ENCODE assay signal across 1 cellular context in genomic region chr12:67966560-67966959, GRCh38.
TF ChIP-seq lines count a peak whose summit lies in the region.

No MANE protein-coding gene starts in this region.

TF ChIP-seq in GM23338, 12 proteins besides CTCF, POLR2A, EP300 and RAD21 (continued from another document):
- no peak for TF ChIP-seq ETS1 (IDR thresholded peaks at IDR 0.05)
- no peak for TF ChIP-seq JUNB (IDR thresholded peaks at IDR 0.05; ENCODE audit: unreplicated experiment)
- TF ChIP-seq EZH2phosphoT487 (IDR thresholded peaks at IDR 0.05; ENCODE audit: unreplicated experiment) = no peak
- TF ChIP-seq, protein P1, sequence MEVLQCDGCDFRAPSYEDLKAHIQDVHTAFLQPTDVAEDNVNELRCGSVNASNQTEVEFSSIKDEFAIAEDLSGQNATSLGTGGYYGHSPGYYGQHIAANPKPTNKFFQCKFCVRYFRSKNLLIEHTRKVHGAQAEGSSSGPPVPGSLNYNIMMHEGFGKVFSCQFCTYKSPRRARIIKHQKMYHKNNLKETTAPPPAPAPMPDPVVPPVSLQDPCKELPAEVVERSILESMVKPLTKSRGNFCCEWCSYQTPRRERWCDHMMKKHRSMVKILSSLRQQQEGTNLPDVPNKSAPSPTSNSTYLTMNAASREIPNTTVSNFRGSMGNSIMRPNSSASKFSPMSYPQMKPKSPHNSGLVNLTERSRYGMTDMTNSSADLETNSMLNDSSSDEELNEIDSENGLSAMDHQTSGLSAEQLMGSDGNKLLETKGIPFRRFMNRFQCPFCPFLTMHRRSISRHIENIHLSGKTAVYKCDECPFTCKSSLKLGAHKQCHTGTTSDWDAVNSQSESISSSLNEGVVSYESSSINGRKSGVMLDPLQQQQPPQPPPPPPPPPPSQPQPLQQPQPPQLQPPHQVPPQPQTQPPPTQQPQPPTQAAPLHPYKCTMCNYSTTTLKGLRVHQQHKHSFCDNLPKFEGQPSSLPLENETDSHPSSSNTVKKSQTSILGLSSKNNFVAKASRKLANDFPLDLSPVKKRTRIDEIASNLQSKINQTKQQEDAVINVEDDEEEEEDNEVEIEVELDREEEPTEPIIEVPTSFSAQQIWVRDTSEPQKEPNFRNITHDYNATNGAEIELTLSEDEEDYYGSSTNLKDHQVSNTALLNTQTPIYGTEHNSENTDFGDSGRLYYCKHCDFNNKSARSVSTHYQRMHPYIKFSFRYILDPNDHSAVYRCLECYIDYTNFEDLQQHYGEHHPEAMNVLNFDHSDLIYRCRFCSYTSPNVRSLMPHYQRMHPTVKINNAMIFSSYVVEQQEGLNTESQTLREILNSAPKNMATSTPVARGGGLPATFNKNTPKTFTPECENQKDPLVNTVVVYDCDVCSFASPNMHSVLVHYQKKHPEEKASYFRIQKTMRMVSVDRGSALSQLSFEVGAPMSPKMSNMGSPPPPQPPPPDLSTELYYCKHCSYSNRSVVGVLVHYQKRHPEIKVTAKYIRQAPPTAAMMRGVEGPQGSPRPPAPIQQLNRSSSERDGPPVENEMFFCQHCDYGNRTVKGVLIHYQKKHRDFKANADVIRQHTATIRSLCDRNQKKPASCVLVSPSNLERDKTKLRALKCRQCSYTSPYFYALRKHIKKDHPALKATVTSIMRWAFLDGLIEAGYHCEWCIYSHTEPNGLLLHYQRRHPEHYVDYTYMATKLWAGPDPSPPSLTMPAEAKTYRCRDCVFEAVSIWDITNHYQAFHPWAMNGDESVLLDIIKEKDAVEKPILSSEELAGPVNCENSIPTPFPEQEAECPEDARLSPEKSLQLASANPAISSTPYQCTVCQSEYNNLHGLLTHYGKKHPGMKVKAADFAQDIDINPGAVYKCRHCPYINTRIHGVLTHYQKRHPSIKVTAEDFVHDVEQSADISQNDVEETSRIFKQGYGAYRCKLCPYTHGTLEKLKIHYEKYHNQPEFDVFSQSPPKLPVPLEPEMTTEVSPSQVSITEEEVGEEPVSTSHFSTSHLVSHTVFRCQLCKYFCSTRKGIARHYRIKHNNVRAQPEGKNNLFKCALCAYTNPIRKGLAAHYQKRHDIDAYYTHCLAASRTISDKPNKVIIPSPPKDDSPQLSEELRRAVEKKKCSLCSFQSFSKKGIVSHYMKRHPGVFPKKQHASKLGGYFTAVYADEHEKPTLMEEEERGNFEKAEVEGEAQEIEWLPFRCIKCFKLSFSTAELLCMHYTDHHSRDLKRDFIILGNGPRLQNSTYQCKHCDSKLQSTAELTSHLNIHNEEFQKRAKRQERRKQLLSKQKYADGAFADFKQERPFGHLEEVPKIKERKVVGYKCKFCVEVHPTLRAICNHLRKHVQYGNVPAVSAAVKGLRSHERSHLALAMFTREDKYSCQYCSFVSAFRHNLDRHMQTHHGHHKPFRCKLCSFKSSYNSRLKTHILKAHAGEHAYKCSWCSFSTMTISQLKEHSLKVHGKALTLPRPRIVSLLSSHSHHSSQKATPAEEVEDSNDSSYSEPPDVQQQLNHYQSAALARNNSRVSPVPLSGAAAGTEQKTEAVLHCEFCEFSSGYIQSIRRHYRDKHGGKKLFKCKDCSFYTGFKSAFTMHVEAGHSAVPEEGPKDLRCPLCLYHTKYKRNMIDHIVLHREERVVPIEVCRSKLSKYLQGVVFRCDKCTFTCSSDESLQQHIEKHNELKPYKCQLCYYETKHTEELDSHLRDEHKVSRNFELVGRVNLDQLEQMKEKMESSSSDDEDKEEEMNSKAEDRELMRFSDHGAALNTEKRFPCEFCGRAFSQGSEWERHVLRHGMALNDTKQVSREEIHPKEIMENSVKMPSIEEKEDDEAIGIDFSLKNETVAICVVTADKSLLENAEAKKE (CRISPR knock-in tag; IDR thresholded peaks at IDR 0.05) = no peak
- TF ChIP-seq STAT1 (IDR thresholded peaks at IDR 0.05; ENCODE audit: unreplicated experiment) = no peak
- TF ChIP-seq POLR2AphosphoS5 (IDR thresholded peaks at IDR 0.05; ENCODE audit: low read depth) = no peak
